Comparison of ENCODE assay signal across 15 cellular contexts in the genomic region with DNA sequence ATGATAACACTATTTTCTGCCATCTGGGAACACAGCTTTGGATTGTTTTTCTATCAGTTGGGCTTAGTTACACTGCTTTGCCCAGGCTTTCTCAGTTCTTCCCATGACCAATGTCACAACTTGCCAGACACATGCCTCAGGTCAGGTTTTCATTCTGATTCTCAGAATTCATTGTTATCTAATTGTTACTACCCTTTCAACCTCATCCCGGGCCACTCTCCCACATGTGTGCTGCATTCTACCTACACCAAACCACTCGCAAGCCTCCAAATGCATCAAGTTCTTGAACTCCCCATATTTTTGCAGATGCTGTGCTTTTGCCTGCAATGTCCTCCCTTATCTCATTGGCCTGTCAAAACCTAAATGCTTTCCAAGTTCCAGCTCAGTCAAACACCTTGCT. TPM values are rescaled to one million over a fixed set of nuclear protein-coding genes. Genes with fewer than 3 reads are reported as not detected.
DNase-seq lines count a peak whose midpoint lies in the region; ATAC-seq lines count a peak whose summit lies in the region.
"Had no signal": no experiment of that assay in that cellular context is flagged by ENCODE, and none has a peak within 500 bp of the region (broad histone marks: within the 10 kb centered on the region; RNA-seq: fewer than 3 reads in every experiment).

No MANE protein-coding gene starts in this region.

- H3K4me3 Mint-ChIP-seq in activated T-cell treated with anti-CD3 and anti-CD28 coated beads, Interleukin-2, amount 50 U/mL, for 4 hours, result peak overlapping the region; percentile 39
- peak overlapping the region in 2 of 3 donors; percentile 1 for H3K4me3 Mint-ChIP-seq in T-cell
- peak overlapping the region; percentile 39 for H3K4me3 Mint-ChIP-seq in stimulated activated naive CD8-positive, alpha-beta T cell treated with anti-CD3 and anti-CD28 coated beads, Interleukin-15, Interleukin-2, amounts not matched to agents 100 ng/mL and 50 ng/mL, for 24 hours
- H3K4me3 Mint-ChIP-seq: GM23338 had no signal

- DNase-seq in activated T-cell treated with anti-CD3 and anti-CD28 coated beads, Interleukin-2, amount 50 U/mL, for 4 hours, result no peak
- DNase-seq in activated T-cell treated with anti-CD3 and anti-CD28 coated beads, Interleukin-2, amount 50 U/mL, for 1 hour, result no peak
- DNase-seq in T-cell (no peak), nucleus accumbens (lab: John Stamatoyannopoulos, UW) (no peak)
- no peak for DNase-seq in activated naive CD4-positive, alpha-beta T cell treated with anti-CD3 and anti-CD28 coated beads, Interleukin-2, amount 50 U/mL, for 72 hours (ENCODE audit: low spot score in 2 of 2)
- DNase-seq: BE2C, MV-4-11, NCI-H1436, NCI-H2081 treated with DMSO at 0.1 percent for 48 hours, NCI-H2227 treated with DMSO at 0.1 percent for 48 hours, NCI-H526 treated with DMSO at 0.1 percent for 48 hours, PC-3 had no signal

- peaks cover 87% of the 10 kb centered on the region for H3K4me1 Mint-ChIP-seq in activated T-cell treated with anti-CD3 and anti-CD28 coated beads, Interleukin-2, amount 50 U/mL, for 4 hours (ENCODE audit: low read depth)
- H3K4me1 Mint-ChIP-seq in T-cell, result peaks cover 82 to 91% (median 88%) of the 10 kb centered on the region in 3 donors
- peaks cover 97% of the 10 kb centered on the region for H3K4me1 Mint-ChIP-seq in stimulated activated naive CD8-positive, alpha-beta T cell treated with anti-CD3 and anti-CD28 coated beads, Interleukin-15, Interleukin-2, amounts not matched to agents 100 ng/mL and 50 ng/mL, for 24 hours (ENCODE audit: low read depth)

- POLR2A ChIA-PET in T-cell (lab: Charles Lee), result interaction anchor here in 1 of 2 donors (0.5 kb wide), 1 partner anchor 817 kb away, joined by 6 read pairs; no protein-coding TSS in a partner anchor

- peaks cover 1% of the 10 kb centered on the region for H3K36me3 Mint-ChIP-seq in activated T-cell treated with anti-CD3 and anti-CD28 coated beads, Interleukin-2, amount 50 U/mL, for 4 hours (ENCODE audit: insufficient read depth)
- H3K36me3 Mint-ChIP-seq in T-cell, result peaks cover 8% of the 10 kb centered on the region
- H3K36me3 Mint-ChIP-seq in activated naive CD4-positive, alpha-beta T cell treated with anti-CD3 and anti-CD28 coated beads, Interleukin-2, amount 50 U/mL, for 72 hours, result no peaks in the 10 kb centered on the region
- no peaks in the 10 kb centered on the region for H3K36me3 Mint-ChIP-seq in stimulated activated naive CD8-positive, alpha-beta T cell treated with anti-CD3 and anti-CD28 coated beads, Interleukin-15, Interleukin-2, amounts not matched to agents 100 ng/mL and 50 ng/mL, for 24 hours (ENCODE audit: low read depth)

- no peaks in the 10 kb centered on the region for H3K27me3 Mint-ChIP-seq in activated T-cell treated with anti-CD3 and anti-CD28 coated beads, Interleukin-2, amount 50 U/mL, for 4 hours (ENCODE audit: low read depth)
- no peaks in the 10 kb centered on the region for H3K27me3 Mint-ChIP-seq in T-cell
- no peaks in the 10 kb centered on the region for H3K27me3 Mint-ChIP-seq in stimulated activated naive CD8-positive, alpha-beta T cell treated with anti-CD3 and anti-CD28 coated beads, Interleukin-15, Interleukin-2, amounts not matched to agents 100 ng/mL and 50 ng/mL, for 24 hours

- peak overlapping the region; percentile 49 to 56 for H3K27ac Mint-ChIP-seq in T-cell
- H3K27ac Mint-ChIP-seq in activated naive CD4-positive, alpha-beta T cell treated with anti-CD3 and anti-CD28 coated beads, Interleukin-2, amount 50 U/mL, for 72 hours, result peak overlapping the region; percentile 29 to 73
- peak overlapping the region; percentile 69 for H3K27ac Mint-ChIP-seq in stimulated activated naive CD8-positive, alpha-beta T cell treated with anti-CD3 and anti-CD28 coated beads, Interleukin-15, Interleukin-2, amounts not matched to agents 100 ng/mL and 50 ng/mL, for 24 hours
- H3K27ac Mint-ChIP-seq: GM23338 had no signal

- CTCF ChIA-PET in T-cell (lab: Charles Lee), result no interaction called here

- no peaks in the 10 kb centered on the region for H3K9me3 Mint-ChIP-seq in activated T-cell treated with anti-CD3 and anti-CD28 coated beads, Interleukin-2, amount 50 U/mL, for 4 hours
- no peaks in the 10 kb centered on the region for H3K9me3 Mint-ChIP-seq in T-cell
- no peaks in the 10 kb centered on the region for H3K9me3 Mint-ChIP-seq in activated naive CD4-positive, alpha-beta T cell treated with anti-CD3 and anti-CD28 coated beads, Interleukin-2, amount 50 U/mL, for 72 hours
- no peaks in the 10 kb centered on the region for H3K9me3 Mint-ChIP-seq in stimulated activated naive CD8-positive, alpha-beta T cell treated with anti-CD3 and anti-CD28 coated beads, Interleukin-15, Interleukin-2, amounts not matched to agents 100 ng/mL and 50 ng/mL, for 24 hours
- H3K9me3 Mint-ChIP-seq: GM23338 had no signal

- ATAC-seq in activated T-cell treated with anti-CD3 and anti-CD28 coated beads, Interleukin-2, amount 50 U/mL, for 4 hours, result no peak
- ATAC-seq in T-cell (replicated peaks in 1 of 4), result no peak
- no peak for ATAC-seq in activated naive CD4-positive, alpha-beta T cell treated with anti-CD3 and anti-CD28 coated beads, Interleukin-2, amount 50 U/mL, for 72 hours
- no peak for ATAC-seq in GM21528 (IDR thresholded peaks at IDR 0.05; ENCODE audit: low FRiP score, unreplicated experiment)
- ATAC-seq: GM23338, PC-3 had no signal

RNA-seq across cellular contexts. Expression of a gene that starts 36.3 kb away (rescaled TPM):
- total RNA-seq in activated T-cell treated with anti-CD3 and anti-CD28 coated beads, Interleukin-2, amount 50 U/mL, for 4 hours, result 10 to 100 TPM; 19.9 to 32.0 (median 22.8) TPM
- 100 to 1,000 TPM; 154 to 212 (median 169) TPM for total RNA-seq in T-cell
- total RNA-seq in activated naive CD4-positive, alpha-beta T cell treated with anti-CD3 and anti-CD28 coated beads, Interleukin-2, amount 50 U/mL, for 72 hours, result 10 to 100 TPM; 47.5 to 82.3 TPM
